10 cellular contexts compared by ENCODE assay signal in the genomic region with DNA sequence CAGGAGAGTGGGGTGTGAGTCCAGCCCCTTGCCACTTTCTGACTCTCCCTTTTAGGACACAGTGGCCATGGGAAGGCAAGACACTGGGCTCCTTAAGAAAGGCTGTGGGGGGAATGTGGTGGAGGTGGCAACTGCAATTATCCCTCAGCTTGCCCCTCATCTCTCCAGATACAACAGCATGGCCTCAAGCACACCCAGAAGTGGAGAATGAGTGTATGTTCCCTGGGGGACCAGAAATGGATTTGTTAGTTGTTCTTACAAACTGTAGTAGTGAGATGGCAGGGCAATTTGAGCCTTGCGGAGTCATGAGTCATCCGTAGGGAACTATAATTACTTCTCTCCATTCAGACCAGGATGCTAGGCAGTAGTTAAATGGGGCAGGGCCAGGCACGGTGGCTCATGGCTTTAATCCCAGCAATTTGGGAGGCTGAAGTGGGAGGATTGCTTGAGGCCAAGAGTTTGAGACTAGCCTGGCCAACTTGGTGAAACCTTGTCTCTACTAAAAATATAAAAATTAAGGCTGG. TPM values are rescaled to one million over a fixed set of nuclear protein-coding genes. Genes with fewer than 3 reads are reported as not detected.
A peak's percentile ranks its signal among the peaks of the same experiment; 100 is the strongest.
DNase-seq lines count a peak whose midpoint lies in the region; FAIRE-seq and TF ChIP-seq lines count a peak whose summit lies in the region.
"Had no signal": no experiment of that assay in that cellular context is flagged by ENCODE, and none has a peak within 500 bp of the region (broad histone marks: within the 10 kb centered on the region; RNA-seq: fewer than 3 reads in every experiment).

No MANE protein-coding gene starts in this region.

- TF ChIP-seq CTCF in HEK293 (tag by site-specific recombination; IDR thresholded peaks at IDR 0.05) = no peak
- no peak for TF ChIP-seq CTCF in fibroblast of villous mesenchyme (IDR thresholded peaks at IDR 0.05; ENCODE audit: insufficient read depth, low read depth, low read length)

- peak overlapping the region; percentile 60; the same call in 1 of the 2 replicates for H3K27ac ChIP-seq in HEK293 (ENCODE audit: extremely low read depth, low read depth, low read length)

- no peak for TF ChIP-seq POLR2A in GM12891 (IDR thresholded peaks at IDR 0.05; ENCODE audit: low read depth, low read length)

- H3K36me3 ChIP-seq in HEK293 (ENCODE audit: control insufficient read depth in 2 of 2, insufficient read depth in 1 of 2, low read length in 2 of 2) = no peaks in the 10 kb centered on the region

- no peak for FAIRE-seq in GM12891 (lab: Jason Lieb, UNC)

- CTCF ChIA-PET in HEK293 (lab: Yijun Ruan, JAX) = interaction anchor here (0.8 to 2.8 kb wide), 9 partner anchors 17 to 98 kb away, joined by 3 to 24 read pairs (median 4); a partner anchor contains a TSS

- no peak overlapping the region for H3K4me3 ChIP-seq in HEK293 (ENCODE audit: low read depth, low read length)
- H3K4me3 ChIP-seq in fibroblast of villous mesenchyme (ENCODE audit: low read depth, low read length) = no peak overlapping the region

- H3K4me1 ChIP-seq in HEK293 (ENCODE audit: control insufficient read depth, insufficient read depth, low read length) = peaks cover 34% of the 10 kb centered on the region

- peak; percentile 38 for DNase-seq in AG08396 (ENCODE audit: low spot score)
- peak; percentile 89 for DNase-seq in RPMI7951 (ENCODE audit: low read depth)
- peak; percentile 57 for DNase-seq in fibroblast of villous mesenchyme (ENCODE audit: low read depth)
- DNase-seq in NCI-H128 (lab: John Stamatoyannopoulos, UW; ENCODE audit: unreplicated experiment) = no peak
- DNase-seq in SIG-M5 treated with dmso at 0.1 percent for 504 hours (lab: John Stamatoyannopoulos, UW; ENCODE audit: unreplicated experiment) = no peak
- DNase-seq in GM12891 (ENCODE audit: insufficient read length, low spot score) = no peak
- DNase-seq in NCI-H1694 (lab: John Stamatoyannopoulos, UW) = no peak
- DNase-seq: left ventricle myocardium superior; stimulated activated CD4-positive, alpha-beta T cell treated with anti-CD3 and anti-CD28 coated beads, Interleukin-4, amount 100 ng/mL, for 4 hours had no signal

- H3K9me3 ChIP-seq in HEK293 (ENCODE audit: control insufficient read depth, insufficient read depth, low read depth, low read length) = no peaks in the 10 kb centered on the region

- POLR2A ChIA-PET in HEK293 (lab: Yijun Ruan, JAX) = no interaction called here

TF ChIP-seq in HEK293, 187 proteins besides CTCF, POLR2A, EP300 and RAD21 (continues in another document):
- TF ChIP-seq ZNF366 (tag by site-specific recombination; conservative IDR thresholded peaks at IDR 0.05) (peak; percentile 75), ZBTB1 (tag by site-specific recombination; IDR thresholded peaks at IDR 0.05) (peak; percentile 12; the same call in 1 of the 2 replicates), ZNF660 (tag by site-specific recombination; IDR thresholded peaks at IDR 0.05) (peak; percentile 94), ZNF324 (tag by site-specific recombination; IDR thresholded peaks at IDR 0.05) (peak; percentile 58; the same call in 1 of the 2 replicates), ZNF621 (tag by site-specific recombination; IDR thresholded peaks at IDR 0.05) (no peak), FEZF1 (tag by site-specific recombination; IDR thresholded peaks at IDR 0.05) (peak; percentile 75), ZNF311 (tag by site-specific recombination; IDR thresholded peaks at IDR 0.05; ENCODE audit: borderline replicate concordance) (no peak), KLF10 (tag by site-specific recombination; IDR thresholded peaks at IDR 0.05) (peak; percentile 64), ZFP69B (tag by site-specific recombination; IDR thresholded peaks at IDR 0.05) (peak; percentile 98)
- TF ChIP-seq, protein P1, sequence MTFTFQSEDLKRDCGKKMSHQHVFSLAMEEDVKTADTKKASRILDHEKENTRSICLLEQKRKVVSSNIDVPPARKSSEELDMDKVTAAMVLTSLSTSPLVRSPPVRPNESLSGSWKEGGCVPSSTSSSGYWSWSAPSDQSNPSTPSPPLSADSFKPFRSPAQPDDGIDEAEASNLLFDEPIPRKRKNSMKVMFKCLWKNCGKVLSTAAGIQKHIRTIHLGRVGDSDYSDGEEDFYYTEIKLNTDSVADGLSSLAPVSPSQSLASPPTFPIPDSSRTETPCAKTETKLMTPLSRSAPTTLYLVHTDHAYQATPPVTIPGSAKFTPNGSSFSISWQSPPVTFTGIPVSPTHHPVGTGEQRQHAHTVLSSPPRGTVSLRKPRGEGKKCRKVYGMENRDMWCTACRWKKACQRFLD (tag by site-specific recombination; IDR thresholded peaks at IDR 0.05) = no peak
- TF ChIP-seq, protein P2, sequence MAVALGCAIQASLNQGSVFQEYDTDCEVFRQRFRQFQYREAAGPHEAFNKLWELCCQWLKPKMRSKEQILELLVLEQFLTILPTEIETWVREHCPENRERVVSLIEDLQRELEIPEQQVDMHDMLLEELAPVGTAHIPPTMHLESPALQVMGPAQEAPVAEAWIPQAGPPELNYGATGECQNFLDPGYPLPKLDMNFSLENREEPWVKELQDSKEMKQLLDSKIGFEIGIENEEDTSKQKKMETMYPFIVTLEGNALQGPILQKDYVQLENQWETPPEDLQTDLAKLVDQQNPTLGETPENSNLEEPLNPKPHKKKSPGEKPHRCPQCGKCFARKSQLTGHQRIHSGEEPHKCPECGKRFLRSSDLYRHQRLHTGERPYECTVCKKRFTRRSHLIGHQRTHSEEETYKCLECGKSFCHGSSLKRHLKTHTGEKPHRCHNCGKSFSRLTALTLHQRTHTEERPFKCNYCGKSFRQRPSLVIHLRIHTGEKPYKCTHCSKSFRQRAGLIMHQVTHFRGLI (tag by site-specific recombination; IDR thresholded peaks at IDR 0.05) = peak; percentile 48; the same call in 1 of the 2 replicates

TF ChIP-seq in GM12891, 5 proteins besides CTCF, POLR2A, EP300 and RAD21:
- TF ChIP-seq POU2F2 (IDR thresholded peaks at IDR 0.05; ENCODE audit: low read depth, low read length) = no peak
- no peak for TF ChIP-seq PAX5 (IDR thresholded peaks at IDR 0.05; ENCODE audit: insufficient read depth, low read length, severe bottlenecking)
- no peak for TF ChIP-seq SPI1 (IDR thresholded peaks at IDR 0.05; ENCODE audit: low read depth, low read length)
- no peak for TF ChIP-seq POLR2AphosphoS5 (IDR thresholded peaks at IDR 0.05; ENCODE audit: low read depth, low read length)
- TF ChIP-seq TAF1 (IDR thresholded peaks at IDR 0.05; ENCODE audit: low read depth, low read length) = no peak

RNA-seq across cellular contexts. Expression of a gene that starts 25.6 kb away (rescaled TPM):
- not detected in 2 replicates for total RNA-seq in RPMI7951 (2014; rRNA removed; shearing (Covaris generic))
- not detected in 2 replicates for total RNA-seq in fibroblast of villous mesenchyme
- polyA plus RNA-seq in GM12891 (2012; ENCODE audit: low read depth, missing spikeins) = not detected
- total RNA-seq: left ventricle myocardium superior had no signal

RNA-seq across cellular contexts. Expression of a gene that starts 41.1 kb away (rescaled TPM):
- 10.1 and 13.2 TPM in 2 replicates for total RNA-seq in RPMI7951 (2014; rRNA removed; shearing (Covaris generic))
- 2.3 and 3.0 TPM in 2 replicates for total RNA-seq in fibroblast of villous mesenchyme
- 6.7 TPM for polyA plus RNA-seq in GM12891 (2012; ENCODE audit: low read depth, missing spikeins)

RNA-seq across cellular contexts. Expression of a gene that starts 59.9 kb away (rescaled TPM):
- total RNA-seq in RPMI7951 (2014; rRNA removed; shearing (Covaris generic)) = 0.12 and 0.20 TPM in 2 replicates
- under 0.01 and 0.97 TPM in 2 replicates for total RNA-seq in fibroblast of villous mesenchyme
- 6.1 TPM for polyA plus RNA-seq in GM12891 (2012; ENCODE audit: low read depth, missing spikeins)

Comparison
In these comparisons a context has a peak if more than half of its experiments do, and no peak if none do; other contexts are left out.
1. DNase-seq: peak in AG08396 (single experiment), RPMI7951 (single experiment) and fibroblast of villous mesenchyme (single experiment); none in NCI-H128 (single experiment), SIG-M5 treated with dmso at 0.1 percent for 504 hours (single experiment), GM12891 (single experiment) and NCI-H1694 (single experiment).